21 cellular contexts compared by ENCODE assay signal in genomic region chr2:96151595-96152300, GRCh38. TPM values are rescaled to one million over a fixed set of nuclear protein-coding genes. Genes with fewer than 3 reads are reported as not detected.
A peak's percentile ranks its signal among the peaks of the same experiment; 100 is the strongest.
DNase-seq lines count a peak whose midpoint lies in the region; ATAC-seq and TF ChIP-seq lines count a peak whose summit lies in the region.
"Had no signal": no experiment of that assay in that cellular context is flagged by ENCODE, and none has a peak within 500 bp of the region (broad histone marks: within the 10 kb centered on the region; RNA-seq: fewer than 3 reads in every experiment).

No MANE protein-coding gene starts in this region.

- DNase-seq in T-helper 2 cell treated with Interferon-gamma antibody and Interleukin-4, amounts not matched to agents 5 μg/mL and 100 μg/mL, for 36 hours (ENCODE audit: low spot score): no peak
- DNase-seq in T-helper 2 cell (no peak), Kasumi-1 (lab: John Stamatoyannopoulos, UW) (no peak), chondrocyte (ENCODE audit: low spot score) (no peak)
- DNase-seq in CD4-positive, alpha-beta T cell: no peak
- DNase-seq: activated gamma-delta T cell treated with Interleukin-2 at 50 U/mL for 16 hours; COR-L47; erythroblast; natural killer cell; NCI-H1930; Right ventricle myocardium superior; stimulated activated CD4-positive, alpha-beta T cell treated with anti-CD3 and anti-CD28 coated beads, Interleukin-12 subunit alpha, Interleukin-12 subunit beta, amount 100 ng/mL, for 4 hours; stomach; T1000 had no signal

- TF ChIP-seq CTCF in CD4-positive, alpha-beta T cell (IDR thresholded peaks at IDR 0.05): no peak
- no peak for TF ChIP-seq CTCF in nephron (IDR thresholded peaks at IDR 0.05; ENCODE audit: unreplicated experiment in 3 of 3)
- no peak for TF ChIP-seq CTCF in chondrocyte (IDR thresholded peaks at IDR 0.05)

- H3K27ac ChIP-seq in CD4-positive, alpha-beta T cell (ENCODE audit: low read depth, low read length): no peak overlapping the region
- H3K27ac ChIP-seq: A549, lower lobe of right lung, stomach had no signal

- intact Hi-C loops in CD4-positive, alpha-beta T cell (cut with DNase I, micrococcal nuclease): no loop called here

- CTCF ChIA-PET in CD4-positive, alpha-beta T cell (lab: Charles Lee): no interaction called here

- H3K27me3 Mint-ChIP-seq in T-helper 2 cell treated with Interferon-gamma antibody and Interleukin-4, amounts not matched to agents 5 μg/mL and 100 μg/mL, for 36 hours (ENCODE audit: low read depth): no peaks in the 10 kb centered on the region
- H3K27me3 Mint-ChIP-seq in CD4-positive, alpha-beta T cell: no peaks in the 10 kb centered on the region
- H3K27me3 Mint-ChIP-seq in activated T-helper 17 cell treated with anti-CD3 and anti-CD28 coated beads, Interleukin-2, amount 50 U/mL, for 72 hours: no peaks in the 10 kb centered on the region
- H3K27me3 Mint-ChIP-seq in nephron (ENCODE audit: low read depth) (peaks cover 12% of the 10 kb centered on the region), chondrocyte (ENCODE audit: low read depth) (peaks cover 2% of the 10 kb centered on the region)

- peak overlapping the region; percentile 44 for H3K27ac Mint-ChIP-seq in T-helper 2 cell treated with Interferon-gamma antibody and Interleukin-4, amounts not matched to agents 5 μg/mL and 100 μg/mL, for 36 hours
- H3K27ac Mint-ChIP-seq in CD4-positive, alpha-beta T cell: peak overlapping the region; percentile 98
- H3K27ac Mint-ChIP-seq in activated T-helper 17 cell treated with anti-CD3 and anti-CD28 coated beads, Interleukin-2, amount 50 U/mL, for 72 hours: peak overlapping the region; percentile 67
- H3K27ac Mint-ChIP-seq in nephron (peak overlapping the region; percentile 4 to 60 (median 32)), chondrocyte (ENCODE audit: unreplicated experiment) (no peak overlapping the region)

- POLR2A ChIA-PET in CD4-positive, alpha-beta T cell (lab: Charles Lee): interaction anchor here (0.7 to 2.0 kb wide), 4 partner anchors 13 to 51 kb away, joined by 3 to 10 read pairs (median 3); partner anchors contain the start of gene ASTL

- peaks cover 47% of the 10 kb centered on the region for H3K4me1 Mint-ChIP-seq in T-helper 2 cell treated with Interferon-gamma antibody and Interleukin-4, amounts not matched to agents 5 μg/mL and 100 μg/mL, for 36 hours (ENCODE audit: low read depth)
- H3K4me1 Mint-ChIP-seq in CD4-positive, alpha-beta T cell (ENCODE audit: low read depth): peaks cover 83% of the 10 kb centered on the region
- H3K4me1 Mint-ChIP-seq in activated T-helper 17 cell treated with anti-CD3 and anti-CD28 coated beads, Interleukin-2, amount 50 U/mL, for 72 hours: peaks cover 39% of the 10 kb centered on the region
- peaks cover 45% of the 10 kb centered on the region for H3K4me1 Mint-ChIP-seq in nephron
- H3K4me1 Mint-ChIP-seq in chondrocyte (ENCODE audit: low read depth): peaks cover 5% of the 10 kb centered on the region

- no peaks in the 10 kb centered on the region for H3K27me3 ChIP-seq in CD4-positive, alpha-beta T cell (ENCODE audit: control insufficient read depth, insufficient read depth, low read length)

- H3K36me3 Mint-ChIP-seq in T-helper 2 cell treated with Interferon-gamma antibody and Interleukin-4, amounts not matched to agents 5 μg/mL and 100 μg/mL, for 36 hours (ENCODE audit: low read depth): no peaks in the 10 kb centered on the region
- H3K36me3 Mint-ChIP-seq in CD4-positive, alpha-beta T cell (ENCODE audit: low read depth): peaks cover 5% of the 10 kb centered on the region
- peaks cover 15% of the 10 kb centered on the region for H3K36me3 Mint-ChIP-seq in activated T-helper 17 cell treated with anti-CD3 and anti-CD28 coated beads, Interleukin-2, amount 50 U/mL, for 72 hours (ENCODE audit: low read depth)
- H3K36me3 Mint-ChIP-seq in nephron (ENCODE audit: low read depth) (no peaks in the 10 kb centered on the region), chondrocyte (ENCODE audit: low read depth) (no peaks in the 10 kb centered on the region)
- H3K36me3 Mint-ChIP-seq: natural killer cell had no signal

- no peak overlapping the region for H3K4me3 Mint-ChIP-seq in T-helper 2 cell treated with Interferon-gamma antibody and Interleukin-4, amounts not matched to agents 5 μg/mL and 100 μg/mL, for 36 hours
- H3K4me3 Mint-ChIP-seq in CD4-positive, alpha-beta T cell: peak overlapping the region; percentile 77
- no peak overlapping the region for H3K4me3 Mint-ChIP-seq in activated T-helper 17 cell treated with anti-CD3 and anti-CD28 coated beads, Interleukin-2, amount 50 U/mL, for 72 hours
- no peak overlapping the region for H3K4me3 Mint-ChIP-seq in nephron
- H3K4me3 Mint-ChIP-seq in chondrocyte (ENCODE audit: unreplicated experiment): no peak overlapping the region
- H3K4me3 Mint-ChIP-seq: natural killer cell had no signal

- ATAC-seq in CD4-positive, alpha-beta T cell (ENCODE audit: poor library complexity): no peak
- ATAC-seq in activated T-helper 17 cell treated with anti-CD3 and anti-CD28 coated beads, Interleukin-2, amount 50 U/mL, for 72 hours (replicated peaks): no peak
- ATAC-seq in GM18858 (IDR thresholded peaks at IDR 0.05; ENCODE audit: unreplicated experiment): no peak
- ATAC-seq: A549, lower lobe of right lung, natural killer cell had no signal

- H3K9me3 ChIP-seq in CD4-positive, alpha-beta T cell (ENCODE audit: control insufficient read depth, low read length): no peaks in the 10 kb centered on the region
- H3K9me3 ChIP-seq: A549, lower lobe of right lung, stomach had no signal

- H3K9me3 Mint-ChIP-seq in T-helper 2 cell treated with Interferon-gamma antibody and Interleukin-4, amounts not matched to agents 5 μg/mL and 100 μg/mL, for 36 hours: no peaks in the 10 kb centered on the region
- no peaks in the 10 kb centered on the region for H3K9me3 Mint-ChIP-seq in CD4-positive, alpha-beta T cell
- H3K9me3 Mint-ChIP-seq in activated T-helper 17 cell treated with anti-CD3 and anti-CD28 coated beads, Interleukin-2, amount 50 U/mL, for 72 hours: no peaks in the 10 kb centered on the region
- H3K9me3 Mint-ChIP-seq in nephron (no peaks in the 10 kb centered on the region), chondrocyte (ENCODE audit: low read depth) (no peaks in the 10 kb centered on the region)
- H3K9me3 Mint-ChIP-seq: natural killer cell had no signal

RNA-seq across cellular contexts. Expression of gene DUSP2, which starts 6.5 kb away (rescaled TPM):
- total RNA-seq in CD4-positive, alpha-beta T cell: 100 to 1,000 TPM; 728 to 730 TPM
- 100 to 1,000 TPM in 1 of 2 donors, 10 to 100 TPM in 1; 82.0 to 379 TPM for total RNA-seq in activated T-helper 17 cell treated with anti-CD3 and anti-CD28 coated beads, Interleukin-2, amount 50 U/mL, for 72 hours
- total RNA-seq in chondrocyte: 0.31 to 1.3 TPM (median 1.1 TPM) in 3 replicates

RNA-seq across cellular contexts. Expression of gene ASTL, which starts 13.4 kb away (rescaled TPM):
- 1 to 10 TPM; 5.0 to 6.5 TPM for total RNA-seq in CD4-positive, alpha-beta T cell
- 1 to 10 TPM in 1 of 2 donors, under 1 TPM in 1; 0.93 to 6.9 TPM for total RNA-seq in activated T-helper 17 cell treated with anti-CD3 and anti-CD28 coated beads, Interleukin-2, amount 50 U/mL, for 72 hours
- total RNA-seq in chondrocyte: not detected in 3 replicates
- total RNA-seq: Daoy, glomerular endothelial cell, lower lobe of right lung, Right ventricle myocardium superior, stomach had no signal

RNA-seq across cellular contexts. Expression of gene ADRA2B, which starts 35.4 kb away (rescaled TPM):
- total RNA-seq in CD4-positive, alpha-beta T cell: under 1 TPM; 0.52 to 0.84 TPM
- total RNA-seq in activated T-helper 17 cell treated with anti-CD3 and anti-CD28 coated beads, Interleukin-2, amount 50 U/mL, for 72 hours: 1 to 10 TPM in 1 of 2 donors, under 1 TPM in 1; 0.09 to 1.3 TPM
- 0.07 TPM in 1 of 3 replicates, not detected in the others for total RNA-seq in chondrocyte
- total RNA-seq: Daoy, glomerular endothelial cell had no signal

RNA-seq across cellular contexts. Expression of gene STARD7, which starts 56.9 kb away (rescaled TPM):
- total RNA-seq in CD4-positive, alpha-beta T cell: 10 to 100 TPM; 57.4 to 58.6 TPM
- 100 to 1,000 TPM; 140 to 190 TPM for total RNA-seq in activated T-helper 17 cell treated with anti-CD3 and anti-CD28 coated beads, Interleukin-2, amount 50 U/mL, for 72 hours
- 61.0 to 81.8 TPM (median 66.1 TPM) in 3 replicates for total RNA-seq in chondrocyte

Comparison
In these comparisons a context has a peak if more than half of its experiments do, and no peak if none do; other contexts are left out.
1. RNA of gene DUSP2, which starts 6.5 kb away (total RNA-seq): 728 to 730 TPM in CD4-positive, alpha-beta T cell and 82.0 to 379 TPM in activated T-helper 17 cell treated with anti-CD3 and anti-CD28 coated beads, Interleukin-2, amount 50 U/mL, for 72 hours; 0.31 to 1.3 TPM in chondrocyte; every median in the first group is over 10 times any median in the second.